In genomic region chr13:44765076-44765475, GRCh38 we compare ENCODE assay signal across 1 cellular context.
TF ChIP-seq lines count a peak whose summit lies in the region.

No MANE protein-coding gene starts in this region.

TF ChIP-seq in HepG2, 621 proteins besides CTCF, POLR2A, EP300 and RAD21 (continued from another document):
- TF ChIP-seq, protein P1, sequence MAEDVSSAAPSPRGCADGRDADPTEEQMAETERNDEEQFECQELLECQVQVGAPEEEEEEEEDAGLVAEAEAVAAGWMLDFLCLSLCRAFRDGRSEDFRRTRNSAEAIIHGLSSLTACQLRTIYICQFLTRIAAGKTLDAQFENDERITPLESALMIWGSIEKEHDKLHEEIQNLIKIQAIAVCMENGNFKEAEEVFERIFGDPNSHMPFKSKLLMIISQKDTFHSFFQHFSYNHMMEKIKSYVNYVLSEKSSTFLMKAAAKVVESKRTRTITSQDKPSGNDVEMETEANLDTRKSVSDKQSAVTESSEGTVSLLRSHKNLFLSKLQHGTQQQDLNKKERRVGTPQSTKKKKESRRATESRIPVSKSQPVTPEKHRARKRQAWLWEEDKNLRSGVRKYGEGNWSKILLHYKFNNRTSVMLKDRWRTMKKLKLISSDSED (CRISPR knock-in tag; IDR thresholded peaks at IDR 0.05) = no peak
- TF ChIP-seq FOXP1 (IDR thresholded peaks at IDR 0.05) (no peak), FOXP1 (CRISPR knock-in tag; IDR thresholded peaks at IDR 0.05) (0 out of 2 replicates have a peak, but pooled peaks have one; percentile 15), RBFOX2 (IDR thresholded peaks at IDR 0.05; ENCODE audit: low read depth, low read length) (no peak), ZSCAN9 (CRISPR knock-in tag; IDR thresholded peaks at IDR 0.05; ENCODE audit: borderline replicate concordance) (no peak), NFKBIZ (CRISPR knock-in tag; IDR thresholded peaks at IDR 0.05) (no peak), FOXO1 (CRISPR knock-in tag; IDR thresholded peaks at IDR 0.05) (peak; percentile 44; the same call in 1 of the 2 replicates), ZNF773 (CRISPR knock-in tag; IDR thresholded peaks at IDR 0.05; ENCODE audit: borderline replicate concordance) (no peak), ZNF589 (CRISPR knock-in tag; conservative IDR thresholded peaks at IDR 0.05) (no peak), HNF4A (CRISPR knock-in tag; IDR thresholded peaks at IDR 0.05) (peak; percentile 65), ZNF557 (CRISPR knock-in tag; IDR thresholded peaks at IDR 0.05) (no peak), MED1 (CRISPR knock-in tag; IDR thresholded peaks at IDR 0.05) (no peak), ZMAT5 (CRISPR knock-in tag; IDR thresholded peaks at IDR 0.05; ENCODE audit: borderline replicate concordance, low read depth) (no peak), MAFK (conservative IDR thresholded peaks at IDR 0.05 in 1 of 2, IDR thresholded peaks at IDR 0.05 in 1 of 2; ENCODE audit: low read length in 2 of 2) (no peak), HOXA5 (CRISPR knock-in tag; IDR thresholded peaks at IDR 0.05) (no peak), ZBTB7B (CRISPR knock-in tag; IDR thresholded peaks at IDR 0.05) (no peak), GABPB1 (CRISPR knock-in tag; IDR thresholded peaks at IDR 0.05) (no peak), BATF2 (CRISPR knock-in tag; IDR thresholded peaks at IDR 0.05) (no peak), SALL1 (CRISPR knock-in tag; IDR thresholded peaks at IDR 0.05) (peak; percentile 28; the same call in 1 of the 2 replicates), ZNF367 (CRISPR knock-in tag; IDR thresholded peaks at IDR 0.05; ENCODE audit: borderline replicate concordance) (no peak), SOX13 (IDR thresholded peaks at IDR 0.05) (no peak), SOX13 (CRISPR knock-in tag; conservative IDR thresholded peaks at IDR 0.05 in 1 of 2, IDR thresholded peaks at IDR 0.05 in 1 of 2) (peak in 1 of 2 experiments; percentile 24; a peak in 1 of 4 replicates), HNRNPL (IDR thresholded peaks at IDR 0.05; ENCODE audit: low read depth, low read length) (no peak), MAF1 (CRISPR knock-in tag; IDR thresholded peaks at IDR 0.05; ENCODE audit: borderline replicate concordance) (no peak), MAFF (IDR thresholded peaks at IDR 0.05; ENCODE audit: low read depth, low read length) (no peak), WIZ (CRISPR knock-in tag; IDR thresholded peaks at IDR 0.05) (no peak), SOX6 (IDR thresholded peaks at IDR 0.05) (no peak), SOX6 (CRISPR knock-in tag; IDR thresholded peaks at IDR 0.05) (peak; percentile 21; the same call in 1 of the 2 replicates), MYPOP (CRISPR knock-in tag; IDR thresholded peaks at IDR 0.05) (no peak), ZMYM4 (CRISPR knock-in tag; IDR thresholded peaks at IDR 0.05) (0 out of 2 replicates have a peak, but pooled peaks have one; percentile 27)
- TF ChIP-seq, protein P2, sequence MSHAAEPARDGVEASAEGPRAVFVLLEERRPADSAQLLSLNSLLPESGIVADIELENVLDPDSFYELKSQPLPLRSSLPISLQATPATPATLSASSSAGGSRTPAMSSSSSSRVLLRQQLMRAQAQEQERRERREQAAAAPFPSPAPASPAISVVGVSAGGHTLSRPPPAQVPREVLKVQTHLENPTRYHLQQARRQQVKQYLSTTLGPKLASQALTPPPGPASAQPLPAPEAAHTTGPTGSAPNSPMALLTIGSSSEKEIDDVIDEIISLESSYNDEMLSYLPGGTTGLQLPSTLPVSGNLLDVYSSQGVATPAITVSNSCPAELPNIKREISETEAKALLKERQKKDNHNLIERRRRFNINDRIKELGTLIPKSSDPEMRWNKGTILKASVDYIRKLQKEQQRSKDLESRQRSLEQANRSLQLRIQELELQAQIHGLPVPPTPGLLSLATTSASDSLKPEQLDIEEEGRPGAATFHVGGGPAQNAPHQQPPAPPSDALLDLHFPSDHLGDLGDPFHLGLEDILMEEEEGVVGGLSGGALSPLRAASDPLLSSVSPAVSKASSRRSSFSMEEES (CRISPR knock-in tag; IDR thresholded peaks at IDR 0.05) = no peak
- TF ChIP-seq, protein P3, sequence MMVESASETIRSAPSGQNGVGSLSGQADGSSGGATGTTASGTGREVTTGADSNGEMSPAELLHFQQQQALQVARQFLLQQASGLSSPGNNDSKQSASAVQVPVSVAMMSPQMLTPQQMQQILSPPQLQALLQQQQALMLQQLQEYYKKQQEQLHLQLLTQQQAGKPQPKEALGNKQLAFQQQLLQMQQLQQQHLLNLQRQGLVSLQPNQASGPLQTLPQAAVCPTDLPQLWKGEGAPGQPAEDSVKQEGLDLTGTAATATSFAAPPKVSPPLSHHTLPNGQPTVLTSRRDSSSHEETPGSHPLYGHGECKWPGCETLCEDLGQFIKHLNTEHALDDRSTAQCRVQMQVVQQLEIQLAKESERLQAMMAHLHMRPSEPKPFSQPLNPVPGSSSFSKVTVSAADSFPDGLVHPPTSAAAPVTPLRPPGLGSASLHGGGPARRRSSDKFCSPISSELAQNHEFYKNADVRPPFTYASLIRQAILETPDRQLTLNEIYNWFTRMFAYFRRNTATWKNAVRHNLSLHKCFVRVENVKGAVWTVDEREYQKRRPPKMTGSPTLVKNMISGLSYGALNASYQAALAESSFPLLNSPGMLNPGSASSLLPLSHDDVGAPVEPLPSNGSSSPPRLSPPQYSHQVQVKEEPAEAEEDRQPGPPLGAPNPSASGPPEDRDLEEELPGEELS (CRISPR knock-in tag; IDR thresholded peaks at IDR 0.05) = peak; percentile 63
- TF ChIP-seq, protein P4, sequence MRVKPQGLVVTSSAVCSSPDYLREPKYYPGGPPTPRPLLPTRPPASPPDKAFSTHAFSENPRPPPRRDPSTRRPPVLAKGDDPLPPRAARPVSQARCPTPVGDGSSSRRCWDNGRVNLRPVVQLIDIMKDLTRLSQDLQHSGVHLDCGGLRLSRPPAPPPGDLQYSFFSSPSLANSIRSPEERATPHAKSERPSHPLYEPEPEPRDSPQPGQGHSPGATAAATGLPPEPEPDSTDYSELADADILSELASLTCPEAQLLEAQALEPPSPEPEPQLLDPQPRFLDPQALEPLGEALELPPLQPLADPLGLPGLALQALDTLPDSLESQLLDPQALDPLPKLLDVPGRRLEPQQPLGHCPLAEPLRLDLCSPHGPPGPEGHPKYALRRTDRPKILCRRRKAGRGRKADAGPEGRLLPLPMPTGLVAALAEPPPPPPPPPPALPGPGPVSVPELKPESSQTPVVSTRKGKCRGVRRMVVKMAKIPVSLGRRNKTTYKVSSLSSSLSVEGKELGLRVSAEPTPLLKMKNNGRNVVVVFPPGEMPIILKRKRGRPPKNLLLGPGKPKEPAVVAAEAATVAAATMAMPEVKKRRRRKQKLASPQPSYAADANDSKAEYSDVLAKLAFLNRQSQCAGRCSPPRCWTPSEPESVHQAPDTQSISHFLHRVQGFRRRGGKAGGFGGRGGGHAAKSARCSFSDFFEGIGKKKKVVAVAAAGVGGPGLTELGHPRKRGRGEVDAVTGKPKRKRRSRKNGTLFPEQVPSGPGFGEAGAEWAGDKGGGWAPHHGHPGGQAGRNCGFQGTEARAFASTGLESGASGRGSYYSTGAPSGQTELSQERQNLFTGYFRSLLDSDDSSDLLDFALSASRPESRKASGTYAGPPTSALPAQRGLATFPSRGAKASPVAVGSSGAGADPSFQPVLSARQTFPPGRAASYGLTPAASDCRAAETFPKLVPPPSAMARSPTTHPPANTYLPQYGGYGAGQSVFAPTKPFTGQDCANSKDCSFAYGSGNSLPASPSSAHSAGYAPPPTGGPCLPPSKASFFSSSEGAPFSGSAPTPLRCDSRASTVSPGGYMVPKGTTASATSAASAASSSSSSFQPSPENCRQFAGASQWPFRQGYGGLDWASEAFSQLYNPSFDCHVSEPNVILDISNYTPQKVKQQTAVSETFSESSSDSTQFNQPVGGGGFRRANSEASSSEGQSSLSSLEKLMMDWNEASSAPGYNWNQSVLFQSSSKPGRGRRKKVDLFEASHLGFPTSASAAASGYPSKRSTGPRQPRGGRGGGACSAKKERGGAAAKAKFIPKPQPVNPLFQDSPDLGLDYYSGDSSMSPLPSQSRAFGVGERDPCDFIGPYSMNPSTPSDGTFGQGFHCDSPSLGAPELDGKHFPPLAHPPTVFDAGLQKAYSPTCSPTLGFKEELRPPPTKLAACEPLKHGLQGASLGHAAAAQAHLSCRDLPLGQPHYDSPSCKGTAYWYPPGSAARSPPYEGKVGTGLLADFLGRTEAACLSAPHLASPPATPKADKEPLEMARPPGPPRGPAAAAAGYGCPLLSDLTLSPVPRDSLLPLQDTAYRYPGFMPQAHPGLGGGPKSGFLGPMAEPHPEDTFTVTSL (CRISPR knock-in tag; IDR thresholded peaks at IDR 0.05; ENCODE audit: borderline replicate concordance) = 0 out of 2 replicates have a peak, but pooled peaks have one; percentile 28
